In the genomic region with DNA sequence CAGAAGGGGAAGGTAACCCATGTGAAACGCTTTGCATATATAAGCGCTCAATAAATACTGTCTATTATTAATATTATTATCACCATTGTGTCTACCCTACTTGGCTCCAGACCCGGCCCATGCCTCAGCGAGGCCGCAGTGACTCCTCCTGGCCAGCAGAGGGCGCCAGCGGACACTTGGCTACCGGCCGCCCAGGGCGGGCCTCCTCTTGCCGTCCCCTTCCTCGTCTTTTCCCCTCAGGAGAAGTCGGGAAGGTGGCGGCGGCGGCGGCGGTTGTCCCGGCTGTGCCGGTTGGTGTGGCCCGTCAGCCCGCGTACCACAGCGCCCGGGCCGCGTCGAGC, we compare ENCODE assay signal across 8 cellular contexts. TPM values are rescaled to one million over a fixed set of nuclear protein-coding genes. Genes with fewer than 3 reads are reported as not detected.
DNase-seq lines count a peak whose midpoint lies in the region; ATAC-seq and TF ChIP-seq lines count a peak whose summit lies in the region.

A gene with protein sequence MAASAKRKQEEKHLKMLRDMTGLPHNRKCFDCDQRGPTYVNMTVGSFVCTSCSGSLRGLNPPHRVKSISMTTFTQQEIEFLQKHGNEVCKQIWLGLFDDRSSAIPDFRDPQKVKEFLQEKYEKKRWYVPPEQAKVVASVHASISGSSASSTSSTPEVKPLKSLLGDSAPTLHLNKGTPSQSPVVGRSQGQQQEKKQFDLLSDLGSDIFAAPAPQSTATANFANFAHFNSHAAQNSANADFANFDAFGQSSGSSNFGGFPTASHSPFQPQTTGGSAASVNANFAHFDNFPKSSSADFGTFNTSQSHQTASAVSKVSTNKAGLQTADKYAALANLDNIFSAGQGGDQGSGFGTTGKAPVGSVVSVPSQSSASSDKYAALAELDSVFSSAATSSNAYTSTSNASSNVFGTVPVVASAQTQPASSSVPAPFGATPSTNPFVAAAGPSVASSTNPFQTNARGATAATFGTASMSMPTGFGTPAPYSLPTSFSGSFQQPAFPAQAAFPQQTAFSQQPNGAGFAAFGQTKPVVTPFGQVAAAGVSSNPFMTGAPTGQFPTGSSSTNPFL (plus strand): TSS at position 233 of the 341 bp plus-strand sequence. CDS start 266 bp downstream, outside the sequence.

- H3K9me3 Mint-ChIP-seq in activated CD8-positive, alpha-beta memory T cell treated with anti-CD3 and anti-CD28 coated beads, Interleukin-2, amount 10 ng/mL, durations not matched to agents 7 days and 5 days (ENCODE audit: low read depth) = no peaks in the 10 kb centered on the region
- no peaks in the 10 kb centered on the region for H3K9me3 Mint-ChIP-seq in endodermal cell

- DNase-seq in COLO668 (lab: John Stamatoyannopoulos, UW; ENCODE audit: unreplicated experiment) (peak; percentile 82), NOMO-1 treated with dmso at 0.1 percent for 144 hours (lab: John Stamatoyannopoulos, UW; ENCODE audit: unreplicated experiment) (peak; percentile 59), endodermal cell (peak; percentile 97)
- DNase-seq in activated CD8-positive, alpha-beta memory T cell treated with anti-CD3 and anti-CD28 coated beads, Interleukin-2, amount 10 ng/mL, durations not matched to agents 7 days and 5 days = peak; percentile 89
- peak; percentile 71 to 73 for DNase-seq in stimulated activated CD8-positive, alpha-beta memory T cell treated with anti-CD3 and anti-CD28 coated beads, Interleukin-15, amount 100 ng/mL, for 4 hours (ENCODE audit: low read depth in 2 of 2)

- H3K27me3 ChIP-seq in endodermal cell (ENCODE audit: control insufficient read depth, insufficient read depth, low read length, poor library complexity, severe bottlenecking) = no peaks in the 10 kb centered on the region

- TF ChIP-seq CTCF in endodermal cell (conservative IDR thresholded peaks at IDR 0.05) = peak; percentile 100

- no peaks in the 10 kb centered on the region for H3K27me3 Mint-ChIP-seq in activated CD8-positive, alpha-beta memory T cell treated with anti-CD3 and anti-CD28 coated beads, Interleukin-2, amount 10 ng/mL, durations not matched to agents 7 days and 5 days
- no peaks in the 10 kb centered on the region for H3K27me3 Mint-ChIP-seq in endodermal cell (ENCODE audit: insufficient read depth)

- H3K36me3 ChIP-seq in endodermal cell (ENCODE audit: control insufficient read depth, insufficient read depth, low read length) (no peaks in the 10 kb centered on the region), mesodermal cell (ENCODE audit: control insufficient read depth, insufficient read depth, low read length) (no peaks in the 10 kb centered on the region)

- WGBS in endodermal cell (ENCODE audit: insufficient coverage in 1 of 2, insufficient read length in 1 of 2), 2 experiments = 0% methylated on average over 5 to 26 of the region's 28 CpGs
- WGBS in mesodermal cell (ENCODE audit: insufficient coverage in 2 of 2), 2 experiments = 0 to 1% methylated on average over 20 to 24 of the region's 28 CpGs

- peak within 1 kb of the TSS; percentile 68 for H3K9ac ChIP-seq in endodermal cell (ENCODE audit: extremely low read depth, low read length, poor library complexity, severe bottlenecking)

- H3K27ac ChIP-seq in endodermal cell (ENCODE audit: low read depth, low read length) = peak within 1 kb of the TSS; percentile 71
- peak within 1 kb of the TSS; percentile 74 for H3K27ac ChIP-seq in mesodermal cell (ENCODE audit: low read depth, low read length, severe bottlenecking)

- H3K4me1 Mint-ChIP-seq in activated CD8-positive, alpha-beta memory T cell treated with anti-CD3 and anti-CD28 coated beads, Interleukin-2, amount 10 ng/mL, durations not matched to agents 7 days and 5 days = peaks cover 27% of the 10 kb centered on the region
- peaks cover 37% of the 10 kb centered on the region for H3K4me1 Mint-ChIP-seq in endodermal cell

- H3K4me1 ChIP-seq in endodermal cell (ENCODE audit: control insufficient read depth, insufficient read depth, low read length) (peaks cover 4% of the 10 kb centered on the region), mesodermal cell (ENCODE audit: control insufficient read depth, insufficient read depth, low read length, poor library complexity, severe bottlenecking) (peaks cover 19% of the 10 kb centered on the region)

- no peaks in the 10 kb centered on the region for H3K9me3 ChIP-seq in endodermal cell (ENCODE audit: control insufficient read depth, low read length)
- no peaks in the 10 kb centered on the region for H3K9me3 ChIP-seq in mesodermal cell (ENCODE audit: control insufficient read depth, low read length)

- CTCF ChIA-PET in activated CD8-positive, alpha-beta memory T cell treated with anti-CD3 and anti-CD28 coated beads, Interleukin-2, amount 10 ng/mL, durations not matched to agents 7 days and 5 days (lab: Charles Lee) = interaction anchor here (0.7 to 1.7 kb wide), 4 partner anchors 8 to 36 kb away, joined by 3 to 7 read pairs (median 4); no protein-coding TSS in a partner anchor

- peak within 1 kb of the TSS; percentile 76 for H3K27ac Mint-ChIP-seq in activated CD8-positive, alpha-beta memory T cell treated with anti-CD3 and anti-CD28 coated beads, Interleukin-2, amount 10 ng/mL, durations not matched to agents 7 days and 5 days
- peak within 1 kb of the TSS; percentile 84 for H3K27ac Mint-ChIP-seq in endodermal cell

- H3K4me3 ChIP-seq in endodermal cell (ENCODE audit: low read length) (peak within 1 kb of the TSS; percentile 95), mesodermal cell (ENCODE audit: extremely low read depth, insufficient read depth, low read length, poor library complexity, severe bottlenecking) (peak within 1 kb of the TSS; percentile 95)

- peak within 1 kb of the TSS; percentile 87 for H3K4me3 Mint-ChIP-seq in activated CD8-positive, alpha-beta memory T cell treated with anti-CD3 and anti-CD28 coated beads, Interleukin-2, amount 10 ng/mL, durations not matched to agents 7 days and 5 days
- H3K4me3 Mint-ChIP-seq in endodermal cell = peak within 1 kb of the TSS; percentile 71

- ATAC-seq in GM19438 (IDR thresholded peaks at IDR 0.05; ENCODE audit: low read depth, unreplicated experiment) (peak; percentile 91), HG03571 (IDR thresholded peaks at IDR 0.05; ENCODE audit: unreplicated experiment) (peak; percentile 86)
- ATAC-seq in activated CD8-positive, alpha-beta memory T cell treated with anti-CD3 and anti-CD28 coated beads, Interleukin-2, amount 10 ng/mL, durations not matched to agents 7 days and 5 days = peak; percentile 87

- no peaks in the 10 kb centered on the region for H3K36me3 Mint-ChIP-seq in activated CD8-positive, alpha-beta memory T cell treated with anti-CD3 and anti-CD28 coated beads, Interleukin-2, amount 10 ng/mL, durations not matched to agents 7 days and 5 days
- H3K36me3 Mint-ChIP-seq in endodermal cell (ENCODE audit: low read depth) = no peaks in the 10 kb centered on the region

RNA-seq across cellular contexts. Expression of the gene that starts here (rescaled TPM):
- total RNA-seq in activated CD8-positive, alpha-beta memory T cell treated with anti-CD3 and anti-CD28 coated beads, Interleukin-2, amount 10 ng/mL, durations not matched to agents 7 days and 5 days = 10 to 100 TPM; 56.4 to 94.9 TPM
- total RNA-seq in endodermal cell = 10 to 100 TPM; 90.3 to 92.0 TPM
- 67.5 TPM for polyA plus RNA-seq in endodermal cell (2013, experiment 1 of 2)
- polyA plus RNA-seq in endodermal cell (2013, experiment 2 of 2) = 65.3 TPM
- 89.7 TPM for polyA plus RNA-seq in mesodermal cell (2013, experiment 1 of 2)
- polyA plus RNA-seq in mesodermal cell (2013, experiment 2 of 2) = 101 TPM

Comparison
In these comparisons a context has a peak if more than half of its experiments do, and no peak if none do; other contexts are left out.
1. Peak in every context shown above with its lines: DNase-seq, ATAC-seq, H3K4me3 ChIP-seq and H3K27ac ChIP-seq.